ENCODE assay signal across 8 cellular contexts in genomic region chr12:101877816-101878811, GRCh38. TPM values are rescaled to one million over a fixed set of nuclear protein-coding genes. Genes with fewer than 3 reads are reported as not detected.
DNase-seq lines count a peak whose midpoint lies in the region; ATAC-seq and TF ChIP-seq lines count a peak whose summit lies in the region.

No MANE protein-coding gene starts in this region.

- H3K27me3 Mint-ChIP-seq in mesothelial cell of epicardium (ENCODE audit: low read depth) = no peaks in the 10 kb centered on the region

- H3K4me1 ChIP-seq in SJSA1 (replicated peaks) = peaks cover 21% of the 10 kb centered on the region
- H3K4me1 ChIP-seq in effector memory CD4-positive, alpha-beta T cell (ENCODE audit: control insufficient read depth, insufficient read depth, low read length, poor library complexity, severe bottlenecking) = peaks cover 11% of the 10 kb centered on the region

- peaks cover 13% of the 10 kb centered on the region for H3K36me3 ChIP-seq in SJSA1
- H3K36me3 ChIP-seq in effector memory CD4-positive, alpha-beta T cell (ENCODE audit: control insufficient read depth, insufficient read depth, low read length) = no peaks in the 10 kb centered on the region

- peak overlapping the region; percentile 99 for H3K27ac ChIP-seq in SJSA1
- H3K27ac ChIP-seq in effector memory CD4-positive, alpha-beta T cell (ENCODE audit: insufficient read depth, low read length, poor library complexity, severe bottlenecking) = peak overlapping the region; percentile 76

- H3K4me1 Mint-ChIP-seq in mesothelial cell of epicardium = peaks cover 12% of the 10 kb centered on the region

- POLR2A ChIA-PET in AG04449 (lab: Yijun Ruan, JAX) = interaction anchor here (0.8 to 1.0 kb wide), 4 partner anchors 13 to 43 kb away, joined by 3 to 6 read pairs (median 4); no protein-coding TSS in a partner anchor

- TF ChIP-seq CTCF in AG04449 (IDR thresholded peaks at IDR 0.05; ENCODE audit: insufficient read depth, low read length, missing control alignments) = no peak
- no peak for TF ChIP-seq CTCF in mesothelial cell of epicardium (IDR thresholded peaks at IDR 0.05; ENCODE audit: unreplicated experiment)

- DNase-seq in AG04449 (ENCODE audit: low read depth, low spot score) = no peak
- peak in 1 of 2 experiments; percentile 55 for DNase-seq in SJSA1 (ENCODE audit: low read depth in 1 of 2, low spot score in 2 of 2)
- no peak for DNase-seq in effector memory CD4-positive, alpha-beta T cell
- DNase-seq in mesothelial cell of epicardium (ENCODE audit: low spot score in 2 of 2, unreplicated experiment in 2 of 2) = no peak
- no peak for DNase-seq in NCI-H2196 (lab: John Stamatoyannopoulos, UW; ENCODE audit: unreplicated experiment)
- DNase-seq in ecto neural progenitor cell (ENCODE audit: low spot score) = no peak

- ATAC-seq in GM18517 (IDR thresholded peaks at IDR 0.05; ENCODE audit: unreplicated experiment) (peak; percentile 26), HG03039 (IDR thresholded peaks at IDR 0.05; ENCODE audit: unreplicated experiment) (peak; percentile 15)

- CTCF ChIA-PET in AG04449 (lab: Yijun Ruan, JAX) = interaction anchor here (1.0 kb wide), 1 partner anchor 8 kb away, joined by 3 read pairs; no protein-coding TSS in a partner anchor

- peaks cover 6% of the 10 kb centered on the region for H3K36me3 Mint-ChIP-seq in mesothelial cell of epicardium

- H3K27me3 ChIP-seq in SJSA1 (replicated peaks) = no peaks in the 10 kb centered on the region
- H3K27me3 ChIP-seq in effector memory CD4-positive, alpha-beta T cell (replicated peaks; ENCODE audit: control insufficient read depth, insufficient read depth, low read length, poor library complexity, severe bottlenecking) = no peaks in the 10 kb centered on the region

- no peaks in the 10 kb centered on the region for H3K9me3 ChIP-seq in SJSA1 (replicated peaks)
- H3K9me3 ChIP-seq in effector memory CD4-positive, alpha-beta T cell (ENCODE audit: control insufficient read depth, low read length) = no peaks in the 10 kb centered on the region

- H3K9me3 Mint-ChIP-seq in mesothelial cell of epicardium = no peaks in the 10 kb centered on the region

- peak overlapping the region; percentile 84 for H3K4me3 Mint-ChIP-seq in mesothelial cell of epicardium

- peak overlapping the region; percentile 95 for H3K4me3 ChIP-seq in AG04449 (ENCODE audit: low read depth, low read length)
- peak overlapping the region; percentile 90 for H3K4me3 ChIP-seq in SJSA1
- H3K4me3 ChIP-seq in effector memory CD4-positive, alpha-beta T cell (ENCODE audit: insufficient read depth, low read depth, low read length, poor library complexity, severe bottlenecking) = peak overlapping the region; percentile 98

- peak overlapping the region; percentile 95 for H3K27ac Mint-ChIP-seq in mesothelial cell of epicardium

RNA-seq across cellular contexts. Expression of gene DRAM1, which starts 0.7 kb away (rescaled TPM):
- total RNA-seq in SJSA1 (2014; rRNA removed; shearing (Covaris generic)) = 12.4 and 13.2 TPM in 2 replicates
- total RNA-seq in mesothelial cell of epicardium = 14.4 to 17.4 TPM (median 15.8 TPM) in 3 replicates

RNA-seq across cellular contexts. Expression of gene GNPTAB, which starts 47.4 kb away (rescaled TPM):
- total RNA-seq in SJSA1 (2014; rRNA removed; shearing (Covaris generic)) = 14.8 and 15.9 TPM in 2 replicates
- total RNA-seq in mesothelial cell of epicardium = 33.2 to 35.9 TPM (median 33.6 TPM) in 3 replicates
